ENCODE assay signal across 12 cellular contexts in genomic region chr2:99880148-99880983, GRCh38.
DNase-seq lines count a peak whose midpoint lies in the region; ATAC-seq and TF ChIP-seq lines count a peak whose summit lies in the region.
"Had no signal": no experiment of that assay in that cellular context is flagged by ENCODE, and none has a peak within 500 bp of the region (broad histone marks: within the 10 kb centered on the region; RNA-seq: fewer than 3 reads in every experiment).

No MANE protein-coding gene starts in this region.

- H3K27me3 Mint-ChIP-seq in osteocyte (ENCODE audit: unreplicated experiment), result no peaks in the 10 kb centered on the region
- H3K27me3 Mint-ChIP-seq: central memory CD8-positive, alpha-beta T cell had no signal

- H3K4me1 Mint-ChIP-seq in osteocyte (ENCODE audit: unreplicated experiment), result peaks cover 96% of the 10 kb centered on the region
- H3K4me1 Mint-ChIP-seq: central memory CD8-positive, alpha-beta T cell had no signal

- no peaks in the 10 kb centered on the region for H3K9me3 Mint-ChIP-seq in osteocyte (ENCODE audit: unreplicated experiment)
- H3K9me3 Mint-ChIP-seq: central memory CD8-positive, alpha-beta T cell had no signal

- peak overlapping the region in 1 of 59 donors; percentile 5 for H3K4me3 ChIP-seq in dorsolateral prefrontal cortex
- H3K4me3 ChIP-seq: tibial nerve had no signal

- DNase-seq in EL, result peak; percentile 97
- DNase-seq in NCI-H460 (ENCODE audit: extremely low read depth, low read depth), result peak; percentile 36
- peak in 7 of 10 donors; percentile 26 to 71 (median 63) for DNase-seq in dorsolateral prefrontal cortex
- no peak for DNase-seq in osteocyte (ENCODE audit: extremely low spot score, unreplicated experiment)
- DNase-seq in activated CD4-positive, alpha-beta T cell treated with anti-CD3 and anti-CD28 coated beads for 48 hours, result no peak
- DNase-seq in activated CD4-positive, alpha-beta T cell treated with anti-CD3 and anti-CD28 coated beads, Interleukin-2, amount 50 U/mL, for 1 hour, result no peak
- DNase-seq: activated CD4-positive, alpha-beta T cell treated with anti-CD3 and anti-CD28 coated beads, Interleukin-2, amount 50 U/mL, for 48 hours; stimulated activated CD4-positive, alpha-beta T cell treated with anti-CD3 and anti-CD28 coated beads, Interleukin-15, amount 100 ng/mL, for 24 hours had no signal

- ATAC-seq in HG02798 (IDR thresholded peaks at IDR 0.05; ENCODE audit: poor library complexity, unreplicated experiment), result no peak
- ATAC-seq in GM18907 (IDR thresholded peaks at IDR 0.05; ENCODE audit: unreplicated experiment), result no peak

- H3K4me3 Mint-ChIP-seq in osteocyte (ENCODE audit: unreplicated experiment), result peak overlapping the region; percentile 28
- H3K4me3 Mint-ChIP-seq: central memory CD8-positive, alpha-beta T cell had no signal

- peak overlapping the region in 6 of 59 donors; percentile 22 to 73 (median 40) for H3K27ac ChIP-seq in dorsolateral prefrontal cortex
- H3K27ac ChIP-seq: tibial nerve had no signal

- no peaks in the 10 kb centered on the region for H3K27me3 ChIP-seq in dorsolateral prefrontal cortex
- H3K27me3 ChIP-seq: tibial nerve had no signal

- peak overlapping the region; percentile 89 for H3K27ac Mint-ChIP-seq in osteocyte (ENCODE audit: unreplicated experiment)

- peaks cover 15% of the 10 kb centered on the region for H3K36me3 Mint-ChIP-seq in osteocyte (ENCODE audit: unreplicated experiment)

- intact Hi-C loops in dorsolateral prefrontal cortex (cut with DNase I), result no loop called here

- TF ChIP-seq CTCF in dorsolateral prefrontal cortex (IDR thresholded peaks at IDR 0.05 in 54 of 56, conservative IDR thresholded peaks at IDR 0.05 in 2 of 56; ENCODE audit: low read depth in 1 of 56, partially characterized antibody in 56 of 56), result no peak
- TF ChIP-seq CTCF in osteocyte (IDR thresholded peaks at IDR 0.05), result no peak

Comparison
In these comparisons a context has a peak if more than half of its experiments do, and no peak if none do; other contexts are left out.
1. DNase-seq: peak in EL (single experiment), NCI-H460 (single experiment) and dorsolateral prefrontal cortex (7 of 10); none in osteocyte (single experiment), activated CD4-positive, alpha-beta T cell treated with anti-CD3 and anti-CD28 coated beads for 48 hours (single experiment) and activated CD4-positive, alpha-beta T cell treated with anti-CD3 and anti-CD28 coated beads, Interleukin-2, amount 50 U/mL, for 1 hour (single experiment).